ENCODE assay signal across 20 cellular contexts in genomic region chr3:136161516-136161915, GRCh38. TPM values are rescaled to one million over a fixed set of nuclear protein-coding genes. Genes with fewer than 3 reads are reported as not detected.
DNase-seq lines count a peak whose midpoint lies in the region; ATAC-seq and TF ChIP-seq lines count a peak whose summit lies in the region.
"Had no signal": no experiment of that assay in that cellular context is flagged by ENCODE, and none has a peak within 500 bp of the region (broad histone marks: within the 10 kb centered on the region; RNA-seq: fewer than 3 reads in every experiment).

No MANE protein-coding gene starts in this region.

- DNase-seq in activated CD4-positive, alpha-beta memory T cell treated with anti-CD3 and anti-CD28 coated beads for 36 hours = no peak
- no peak for DNase-seq in activated CD4-positive, alpha-beta memory T cell treated with anti-CD3 and anti-CD28 coated beads, Interleukin-2, amount 10 ng/mL, durations not matched to agents 7 days and 5 days
- DNase-seq in natural killer cell (no peak), foreskin melanocyte (peak; percentile 56), superior temporal gyrus (ENCODE audit: extremely low spot score) (peak; percentile 4), NCI-H1092 (lab: John Stamatoyannopoulos, UW) (no peak), AG20443 (ENCODE audit: low spot score) (no peak)
- DNase-seq in natural killer cell treated with Interleukin-12 subunit alpha and Interleukin-12 subunit beta and Interleukin-15 and Interleukin-18, amount 100 ng/mL, for 72 hours (ENCODE audit: low spot score) = no peak
- DNase-seq: 8988T, AML-193, Kasumi-1, NCI-H1048, NCI-H1436, NCI-H187 treated with DMSO at 0.1 percent for 48 hours, NCI-H2107, NCI-H446 treated with DMSO at 0.1 percent for 48 hours, NCI-H526 treated with DMSO at 0.1 percent for 48 hours, OCI-M1, SJCRH30 had no signal

- no peak for ATAC-seq in natural killer cell
- ATAC-seq in natural killer cell treated with Interleukin-12 subunit alpha and Interleukin-12 subunit beta and Interleukin-15 and Interleukin-18, amount 100 ng/mL, for 72 hours = no peak
- ATAC-seq: GM12878 had no signal

- intact Hi-C loops in activated CD4-positive, alpha-beta memory T cell treated with anti-CD3 and anti-CD28 coated beads for 36 hours (cut with micrococcal nuclease) = no loop called here
- intact Hi-C loops in natural killer cell (cut with micrococcal nuclease) = no loop called here

- CTCF ChIA-PET in activated CD4-positive, alpha-beta memory T cell treated with anti-CD3 and anti-CD28 coated beads for 36 hours (lab: Charles Lee) = no interaction called here
- CTCF ChIA-PET in activated CD4-positive, alpha-beta memory T cell treated with anti-CD3 and anti-CD28 coated beads, Interleukin-2, amount 10 ng/mL, durations not matched to agents 7 days and 5 days (lab: Charles Lee) = no interaction called here

- H3K27me3 Mint-ChIP-seq in activated CD4-positive, alpha-beta memory T cell treated with anti-CD3 and anti-CD28 coated beads for 36 hours = no peaks in the 10 kb centered on the region
- H3K27me3 Mint-ChIP-seq in activated CD4-positive, alpha-beta memory T cell treated with anti-CD3 and anti-CD28 coated beads, Interleukin-2, amount 10 ng/mL, durations not matched to agents 7 days and 5 days = no peaks in the 10 kb centered on the region
- no peaks in the 10 kb centered on the region for H3K27me3 Mint-ChIP-seq in natural killer cell (ENCODE audit: low read depth in 2 of 2)
- H3K27me3 Mint-ChIP-seq in natural killer cell treated with Interleukin-12 subunit alpha and Interleukin-12 subunit beta and Interleukin-15 and Interleukin-18, amount 100 ng/mL, for 72 hours = no peaks in the 10 kb centered on the region

- POLR2A ChIA-PET in activated CD4-positive, alpha-beta memory T cell treated with anti-CD3 and anti-CD28 coated beads for 36 hours (lab: Charles Lee) = no interaction called here
- POLR2A ChIA-PET in activated CD4-positive, alpha-beta memory T cell treated with anti-CD3 and anti-CD28 coated beads, Interleukin-2, amount 10 ng/mL, durations not matched to agents 7 days and 5 days (lab: Charles Lee) = no interaction called here

- no peak overlapping the region for H3K4me3 Mint-ChIP-seq in activated CD4-positive, alpha-beta memory T cell treated with anti-CD3 and anti-CD28 coated beads for 36 hours
- no peak overlapping the region for H3K4me3 Mint-ChIP-seq in activated CD4-positive, alpha-beta memory T cell treated with anti-CD3 and anti-CD28 coated beads, Interleukin-2, amount 10 ng/mL, durations not matched to agents 7 days and 5 days
- peak overlapping the region; percentile 47 for H3K4me3 Mint-ChIP-seq in natural killer cell
- H3K4me3 Mint-ChIP-seq in natural killer cell treated with Interleukin-12 subunit alpha and Interleukin-12 subunit beta and Interleukin-15 and Interleukin-18, amount 100 ng/mL, for 72 hours = no peak overlapping the region

- peaks cover 56% of the 10 kb centered on the region for H3K4me1 Mint-ChIP-seq in activated CD4-positive, alpha-beta memory T cell treated with anti-CD3 and anti-CD28 coated beads for 36 hours (ENCODE audit: low read depth)
- peaks cover 22% of the 10 kb centered on the region for H3K4me1 Mint-ChIP-seq in activated CD4-positive, alpha-beta memory T cell treated with anti-CD3 and anti-CD28 coated beads, Interleukin-2, amount 10 ng/mL, durations not matched to agents 7 days and 5 days
- H3K4me1 Mint-ChIP-seq in natural killer cell = peaks cover 71 to 77% of the 10 kb centered on the region in 2 donors
- H3K4me1 Mint-ChIP-seq in natural killer cell treated with Interleukin-12 subunit alpha and Interleukin-12 subunit beta and Interleukin-15 and Interleukin-18, amount 100 ng/mL, for 72 hours (ENCODE audit: low read depth in 2 of 2) = peaks cover 53 to 61% of the 10 kb centered on the region in 2 donors

- peak overlapping the region; percentile 1 for H3K27ac Mint-ChIP-seq in activated CD4-positive, alpha-beta memory T cell treated with anti-CD3 and anti-CD28 coated beads for 36 hours
- no peak overlapping the region for H3K27ac Mint-ChIP-seq in activated CD4-positive, alpha-beta memory T cell treated with anti-CD3 and anti-CD28 coated beads, Interleukin-2, amount 10 ng/mL, durations not matched to agents 7 days and 5 days
- H3K27ac Mint-ChIP-seq in natural killer cell = peak overlapping the region; percentile 61 to 69
- peak overlapping the region in 1 of 2 donors; percentile 19 for H3K27ac Mint-ChIP-seq in natural killer cell treated with Interleukin-12 subunit alpha and Interleukin-12 subunit beta and Interleukin-15 and Interleukin-18, amount 100 ng/mL, for 72 hours

- no peak for TF ChIP-seq CTCF in natural killer cell (IDR thresholded peaks at IDR 0.05)

- peaks cover 9% of the 10 kb centered on the region for H3K36me3 Mint-ChIP-seq in activated CD4-positive, alpha-beta memory T cell treated with anti-CD3 and anti-CD28 coated beads for 36 hours
- peaks cover 37% of the 10 kb centered on the region for H3K36me3 Mint-ChIP-seq in activated CD4-positive, alpha-beta memory T cell treated with anti-CD3 and anti-CD28 coated beads, Interleukin-2, amount 10 ng/mL, durations not matched to agents 7 days and 5 days (ENCODE audit: low read depth)
- no peaks in the 10 kb centered on the region for H3K36me3 Mint-ChIP-seq in natural killer cell
- peaks cover 4% of the 10 kb centered on the region for H3K36me3 Mint-ChIP-seq in natural killer cell treated with Interleukin-12 subunit alpha and Interleukin-12 subunit beta and Interleukin-15 and Interleukin-18, amount 100 ng/mL, for 72 hours

- no peaks in the 10 kb centered on the region for H3K9me3 Mint-ChIP-seq in activated CD4-positive, alpha-beta memory T cell treated with anti-CD3 and anti-CD28 coated beads for 36 hours
- H3K9me3 Mint-ChIP-seq in activated CD4-positive, alpha-beta memory T cell treated with anti-CD3 and anti-CD28 coated beads, Interleukin-2, amount 10 ng/mL, durations not matched to agents 7 days and 5 days = peaks cover 4% of the 10 kb centered on the region
- no peaks in the 10 kb centered on the region for H3K9me3 Mint-ChIP-seq in natural killer cell
- no peaks in the 10 kb centered on the region for H3K9me3 Mint-ChIP-seq in natural killer cell treated with Interleukin-12 subunit alpha and Interleukin-12 subunit beta and Interleukin-15 and Interleukin-18, amount 100 ng/mL, for 72 hours

RNA-seq across cellular contexts. Expression of gene MSL2, which starts 34.6 kb away (rescaled TPM):
- 10 to 100 TPM; 37.2 to 38.5 TPM for total RNA-seq in activated CD4-positive, alpha-beta memory T cell treated with anti-CD3 and anti-CD28 coated beads for 36 hours
- 10 to 100 TPM; 57.4 to 63.9 TPM for total RNA-seq in activated CD4-positive, alpha-beta memory T cell treated with anti-CD3 and anti-CD28 coated beads, Interleukin-2, amount 10 ng/mL, durations not matched to agents 7 days and 5 days
- total RNA-seq in natural killer cell = 100 to 1,000 TPM; 104 to 114 (median 110) TPM
- 10 to 100 TPM; 48.7 to 57.6 TPM for total RNA-seq in natural killer cell treated with Interleukin-12 subunit alpha and Interleukin-12 subunit beta and Interleukin-15 and Interleukin-18, amount 100 ng/mL, for 72 hours

Comparison
In these comparisons a context has a peak if more than half of its experiments do, and no peak if none do; other contexts are left out.
1. DNase-seq: peak in foreskin melanocyte (single experiment) and superior temporal gyrus (single experiment); none in activated CD4-positive, alpha-beta memory T cell treated with anti-CD3 and anti-CD28 coated beads for 36 hours (single experiment), activated CD4-positive, alpha-beta memory T cell treated with anti-CD3 and anti-CD28 coated beads, Interleukin-2, amount 10 ng/mL, durations not matched to agents 7 days and 5 days (single experiment), natural killer cell (single experiment), natural killer cell treated with Interleukin-12 subunit alpha and Interleukin-12 subunit beta and Interleukin-15 and Interleukin-18, amount 100 ng/mL, for 72 hours (single experiment), NCI-H1092 (single experiment) and AG20443 (single experiment).